13 cellular contexts compared by ENCODE assay signal in genomic region chr21:43370091-43370658, GRCh38. TPM values are rescaled to one million over a fixed set of nuclear protein-coding genes. Genes with fewer than 3 reads are reported as not detected.
DNase-seq lines count a peak whose midpoint lies in the region; ATAC-seq and TF ChIP-seq lines count a peak whose summit lies in the region.
"Had no signal": no experiment of that assay in that cellular context is flagged by ENCODE, and none has a peak within 500 bp of the region (broad histone marks: within the 10 kb centered on the region; RNA-seq: fewer than 3 reads in every experiment).

No MANE protein-coding gene starts in this region.

- ATAC-seq in right cardiac atrium (no peak), SK-N-SH treated with all-trans-retinoic acid at 6 μM for 48 hours (peak; percentile 13; the same call in 2 of the 3 replicates), omental fat pad (ENCODE audit: low FRiP score) (no peak), GM19397 (IDR thresholded peaks at IDR 0.05; ENCODE audit: unreplicated experiment) (no peak)
- ATAC-seq: HepG2 had no signal

- no peak for TF ChIP-seq CTCF in fibroblast of the aortic adventitia (IDR thresholded peaks at IDR 0.05; ENCODE audit: insufficient read depth, low read length)
- TF ChIP-seq CTCF in omental fat pad (IDR thresholded peaks at IDR 0.05) = no peak

- WGBS in right cardiac atrium = 68% methylated on average over 20 of the region's 20 CpGs

- H3K27me3 ChIP-seq in right cardiac atrium (ENCODE audit: control insufficient read depth, insufficient read depth) = no peaks in the 10 kb centered on the region
- H3K27me3 ChIP-seq: ascending aorta, ovary had no signal

- H3K4me3 ChIP-seq in right cardiac atrium (ENCODE audit: low read length) (no peak overlapping the region), fibroblast of the aortic adventitia (ENCODE audit: low read depth, low read length) (no peak overlapping the region)
- H3K4me3 ChIP-seq: ascending aorta, ovary had no signal

- H3K27ac ChIP-seq in right cardiac atrium (ENCODE audit: low read length) = no peak overlapping the region
- H3K27ac ChIP-seq: ascending aorta, ovary had no signal

- DNase-seq in right cardiac atrium (peak; percentile 23 to 53 (median 46)), cardiac septum (ENCODE audit: low spot score) (no peak), fibroblast of the aortic adventitia (ENCODE audit: low read depth) (peak; percentile 29), omental fat pad (ENCODE audit: low spot score) (no peak)
- no peak for DNase-seq in NK-92 treated with Interleukin-12 subunit alpha and Interleukin-12 subunit beta, amount 100 ng/mL, for 24 hours (lab: John Stamatoyannopoulos, UW)
- DNase-seq in stimulated activated CD8-positive, alpha-beta memory T cell treated with anti-CD3 and anti-CD28 coated beads, Interleukin-4, amount 100 ng/mL, for 48 hours = no peak
- DNase-seq: activated CD4-positive, alpha-beta T cell treated with anti-CD3 and anti-CD28 coated beads for 4 hours; NCI-H1105 had no signal

- no peaks in the 10 kb centered on the region for H3K9me3 ChIP-seq in right cardiac atrium (ENCODE audit: control insufficient read depth, low read length)
- H3K9me3 ChIP-seq: ascending aorta, ovary had no signal

- H3K4me1 ChIP-seq in right cardiac atrium (ENCODE audit: control insufficient read depth, insufficient read depth, low read length) = no peaks in the 10 kb centered on the region
- H3K4me1 ChIP-seq: ascending aorta had no signal

- intact Hi-C loops in right cardiac atrium (cut with DNase I) = no loop called here
- intact Hi-C loops in cardiac septum (cut with DNase I) = no loop called here

TF ChIP-seq in SK-N-SH treated with all-trans-retinoic acid at 6 μM for 48 hours, 23 proteins besides CTCF, POLR2A, EP300 and RAD21:
- TF ChIP-seq ISL1 (CRISPR knock-in tag; IDR thresholded peaks at IDR 0.05) = no peak

RNA-seq across cellular contexts. Expression of gene SIK1, which starts 56.8 kb away (rescaled TPM):
- total RNA-seq in right cardiac atrium = 10 to 100 TPM; 13.0 to 63.9 (median 19.4) TPM
- 7.7 TPM for polyA plus RNA-seq in right cardiac atrium
- 4.9 TPM for total RNA-seq in cardiac septum
- 4.4 TPM in 1 of 2 replicates, not detected in the other for total RNA-seq in fibroblast of the aortic adventitia (ENCODE audit: low replicate concordance)
- total RNA-seq in omental fat pad = 10 to 100 TPM in 2 of 4 donors, 1 to 10 TPM in 2; 3.8 to 86.6 (median 14.5) TPM

Comparison
In these comparisons a context has a peak if more than half of its experiments do, and no peak if none do; other contexts are left out.
1. DNase-seq: peak in right cardiac atrium (3 of 3) and fibroblast of the aortic adventitia (single experiment); none in cardiac septum (single experiment), NK-92 treated with Interleukin-12 subunit alpha and Interleukin-12 subunit beta, amount 100 ng/mL, for 24 hours (single experiment), omental fat pad (single experiment) and stimulated activated CD8-positive, alpha-beta memory T cell treated with anti-CD3 and anti-CD28 coated beads, Interleukin-4, amount 100 ng/mL, for 48 hours (single experiment).